8 cellular contexts compared by ENCODE assay signal in the genomic region with DNA sequence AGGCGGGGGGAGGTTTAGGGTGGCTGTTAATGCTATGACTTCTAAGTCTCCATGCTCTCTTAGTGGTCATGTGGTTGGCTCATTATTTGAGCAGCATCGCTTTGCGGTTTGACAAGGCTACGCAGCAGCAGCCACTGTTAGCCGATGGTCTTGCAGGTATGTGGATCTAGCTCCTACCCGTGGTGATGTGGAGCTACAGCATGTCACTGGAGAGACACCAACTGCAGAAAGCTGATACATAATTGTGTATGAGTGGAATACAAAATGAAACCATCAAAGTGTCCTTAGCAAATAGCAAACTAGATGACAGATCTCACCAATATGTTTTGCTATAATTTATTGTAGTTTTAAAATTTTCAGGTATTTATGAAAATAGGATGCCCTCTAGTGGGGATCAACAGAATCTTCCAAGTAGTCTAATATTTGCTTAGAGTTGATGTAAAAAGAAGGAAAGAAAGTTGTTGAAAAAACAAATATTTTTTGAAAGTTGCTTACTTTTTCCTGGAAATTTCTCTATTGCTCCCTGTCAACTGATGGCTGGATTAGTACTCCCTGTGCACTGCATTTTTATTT.
DNase-seq lines count a peak whose midpoint lies in the region; ATAC-seq and TF ChIP-seq lines count a peak whose summit lies in the region.

No MANE protein-coding gene starts in this region.

- H3K9me3 ChIP-seq in endodermal cell (ENCODE audit: control insufficient read depth, low read length): no peaks in the 10 kb centered on the region
- no peaks in the 10 kb centered on the region for H3K9me3 ChIP-seq in vagina

- H3K27ac Mint-ChIP-seq in endodermal cell: no peak overlapping the region

- no peaks in the 10 kb centered on the region for H3K4me1 Mint-ChIP-seq in endodermal cell

- H3K4me1 ChIP-seq in endodermal cell (ENCODE audit: control insufficient read depth, insufficient read depth, low read length): no peaks in the 10 kb centered on the region
- H3K4me1 ChIP-seq in vagina: peaks cover 11% of the 10 kb centered on the region

- no peak overlapping the region for H3K9ac ChIP-seq in endodermal cell (ENCODE audit: extremely low read depth, low read length, poor library complexity, severe bottlenecking)

- TF ChIP-seq POLR2A in GM18505 (IDR thresholded peaks at IDR 0.05; ENCODE audit: borderline replicate concordance, extremely low read depth, insufficient read depth, insufficient read length): no peak
- TF ChIP-seq POLR2A in vagina (IDR thresholded peaks at IDR 0.05): no peak

- H3K27me3 ChIP-seq in endodermal cell (ENCODE audit: control insufficient read depth, insufficient read depth, low read length, poor library complexity, severe bottlenecking): no peaks in the 10 kb centered on the region
- H3K27me3 ChIP-seq in vagina: no peaks in the 10 kb centered on the region

- no peaks in the 10 kb centered on the region for H3K27me3 Mint-ChIP-seq in endodermal cell (ENCODE audit: insufficient read depth)

- H3K27ac ChIP-seq in endodermal cell (ENCODE audit: low read depth, low read length) (no peak overlapping the region), vagina (no peak overlapping the region)

- H3K9me3 Mint-ChIP-seq in endodermal cell: no peaks in the 10 kb centered on the region

- peak; percentile 57 to 64 for DNase-seq in AML-193 (lab: John Stamatoyannopoulos, UW)
- DNase-seq in NCI-H1092 (lab: John Stamatoyannopoulos, UW): peak; percentile 74
- peak; percentile 90 to 92 for DNase-seq in SHP77 (lab: John Stamatoyannopoulos, UW)
- peak; percentile 91 for DNase-seq in endodermal cell
- DNase-seq in medulla oblongata (ENCODE audit: extremely low spot score): peak; percentile 85
- DNase-seq in vagina (ENCODE audit: extremely low spot score in 2 of 2): peak in 1 of 2 donors; percentile 90

- H3K4me3 ChIP-seq in endodermal cell (ENCODE audit: low read length): no peak overlapping the region
- H3K4me3 ChIP-seq in vagina: peak overlapping the region in 1 of 2 donors; percentile 14

- TF ChIP-seq CTCF in endodermal cell (conservative IDR thresholded peaks at IDR 0.05): peak; percentile 100
- peak; percentile 71 to 85 (median 82) for TF ChIP-seq CTCF in vagina (IDR thresholded peaks at IDR 0.05)

- peak; percentile 100 for ATAC-seq in GM18505 (IDR thresholded peaks at IDR 0.05; ENCODE audit: unreplicated experiment)
- ATAC-seq in HG02840 (IDR thresholded peaks at IDR 0.05; ENCODE audit: low FRiP score, unreplicated experiment): peak; percentile 97

- intact Hi-C loops in vagina (cut with DNase I): loop anchor here (10.0 kb wide), 1 partner anchor 201 kb away; no protein-coding TSS in a partner anchor

- H3K4me3 Mint-ChIP-seq in endodermal cell: no peak overlapping the region

- 0 to 4% methylated on average over 1 to 5 of the region's 6 CpGs for WGBS in endodermal cell (ENCODE audit: insufficient coverage in 1 of 2, insufficient read length in 1 of 2), 2 experiments

- H3K36me3 ChIP-seq in endodermal cell (ENCODE audit: control insufficient read depth, insufficient read depth, low read length): no peaks in the 10 kb centered on the region
- no peaks in the 10 kb centered on the region for H3K36me3 ChIP-seq in vagina

- no peaks in the 10 kb centered on the region for H3K36me3 Mint-ChIP-seq in endodermal cell (ENCODE audit: low read depth)
